Comparison of ENCODE assay signal across 8 cellular contexts in the genomic region with DNA sequence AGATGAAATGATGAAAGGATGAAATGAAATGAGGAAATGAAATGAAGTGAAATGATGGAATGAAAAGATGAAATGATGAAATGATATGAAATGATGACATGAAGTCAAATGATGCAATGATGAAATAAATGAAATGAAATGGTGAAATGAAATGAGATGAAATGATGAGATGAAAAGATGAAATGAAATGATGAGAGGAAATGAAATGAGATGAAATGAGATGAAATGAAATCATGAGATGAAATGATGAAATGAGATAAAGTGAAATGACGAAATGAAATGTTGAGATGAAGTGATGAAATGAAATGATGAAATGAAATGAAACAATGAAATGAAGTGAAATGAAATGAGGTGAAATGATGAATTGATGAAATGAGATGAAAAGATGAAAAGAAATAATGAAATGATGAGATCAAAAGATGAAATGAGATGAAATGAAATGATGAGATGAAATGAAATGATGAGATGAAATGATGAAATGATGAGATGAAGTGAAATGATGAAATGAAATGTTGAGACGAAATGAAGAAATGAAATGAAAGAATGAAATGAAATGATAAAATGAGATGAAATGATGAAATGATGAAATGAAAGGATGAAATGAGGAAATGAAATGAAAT.
DNase-seq lines count a peak whose midpoint lies in the region; ATAC-seq, FAIRE-seq and TF ChIP-seq lines count a peak whose summit lies in the region.
"Not testable (repeated sequence)": the region's sequence is repeated elsewhere in the genome, so short reads cannot be mapped to it uniquely, and the experiment has no call there.

No MANE protein-coding gene starts in this region.

- not testable (repeated sequence) for H3K27me3 ChIP-seq in K562 (ENCODE audit: control insufficient read depth in 2 of 2, insufficient read depth in 2 of 2, low read length in 2 of 2); HepG2 (ENCODE audit: control insufficient read depth in 1 of 2, insufficient read depth in 2 of 2, low read length in 2 of 2); pancreas; small intestine (ENCODE audit: control insufficient read depth in 2 of 2, insufficient read depth in 2 of 2, low read length in 2 of 2)

- TF ChIP-seq CTCF in HEK293 (tag by site-specific recombination; IDR thresholded peaks at IDR 0.05); K562 (IDR thresholded peaks at IDR 0.05 in 2 of 3, conservative IDR thresholded peaks at IDR 0.05 in 1 of 3; ENCODE audit: insufficient read depth in 2 of 3, low read depth in 1 of 3, low read length in 3 of 3); kidney (IDR thresholded peaks at IDR 0.05; ENCODE audit: borderline replicate concordance, extremely low read depth, insufficient read depth); HepG2 (CRISPR knock-in tag; IDR thresholded peaks at IDR 0.05); pancreas (IDR thresholded peaks at IDR 0.05): not testable (repeated sequence)

- H2AFZ ChIP-seq in K562 (ENCODE audit: low read depth, low read length); HepG2 (ENCODE audit: low read length): not testable (repeated sequence)

- CTCF ChIA-PET in HEK293 (lab: Yijun Ruan, JAX); K562 (lab: Yijun Ruan, JAX; ENCODE audit: low intra/inter-chr PET ratio); HepG2 (lab: Yijun Ruan, JAX; ENCODE audit: low intra/inter-chr PET ratio, low total read pairs): not testable (repeated sequence)

- H3K9ac ChIP-seq in K562 (ENCODE audit: insufficient read depth in 1 of 2, low read depth in 2 of 2, low read length in 2 of 2); kidney (ENCODE audit: low read length in 2 of 2); HepG2 (ENCODE audit: insufficient read depth, low read depth, low read length): not testable (repeated sequence)

- not testable (repeated sequence) for H3K4me2 ChIP-seq in K562 (ENCODE audit: insufficient read depth, low read length); HepG2 (ENCODE audit: low read depth, low read length)

- H3K79me2 ChIP-seq in K562 (ENCODE audit: control insufficient read depth, insufficient read depth, low read length); HepG2 (ENCODE audit: insufficient read depth, low read length): not testable (repeated sequence)

- intact Hi-C loops in K562 (cut with micrococcal nuclease); kidney (cut with DNase I); HepG2 (cut with micrococcal nuclease; ENCODE audit: unreplicated experiment); pancreas (cut with DNase I): not testable (repeated sequence)

- H4K20me1 ChIP-seq in K562 (replicated peaks; ENCODE audit: control insufficient read depth, insufficient read depth, low read length); HepG2 (ENCODE audit: insufficient read depth, low read length): not testable (repeated sequence)

- TF ChIP-seq POLR2A in K562 (conservative IDR thresholded peaks at IDR 0.05); HepG2 (IDR thresholded peaks at IDR 0.05; ENCODE audit: insufficient read depth in 1 of 2, low read depth in 2 of 2, low read length in 2 of 2): not testable (repeated sequence)

- FAIRE-seq in RCC 7860 (lab: Jason Lieb, UNC); K562 (lab: Jason Lieb, UNC); HepG2 (lab: Jason Lieb, UNC): not testable (repeated sequence)
- FAIRE-seq in frontal cortex (lab: Jason Lieb, UNC) (peak; percentile 34), kidney (lab: Jason Lieb, UNC) (peak; percentile 45), pancreas (lab: Jason Lieb, UNC) (peak; percentile 81), small intestine (lab: Jason Lieb, UNC) (peak; percentile 65)

- H3K9me3 ChIP-seq in HEK293 (ENCODE audit: control insufficient read depth, insufficient read depth, low read depth, low read length); K562 (replicated peaks; ENCODE audit: control insufficient read depth, insufficient read depth, low read depth, low read length); kidney (ENCODE audit: control insufficient read depth in 1 of 2, low read length in 2 of 2); HepG2 (ENCODE audit: low read length); pancreas; small intestine (ENCODE audit: control insufficient read depth, low read depth): not testable (repeated sequence)

- not testable (repeated sequence) for H3K9me1 ChIP-seq in K562 (ENCODE audit: control insufficient read depth, insufficient read depth, low read length)

- not testable (repeated sequence) for TF ChIP-seq EP300 in K562 (IDR thresholded peaks at IDR 0.05; ENCODE audit: low read length); HepG2 (IDR thresholded peaks at IDR 0.05; ENCODE audit: low read depth in 2 of 2, low read length in 2 of 2); HepG2 (CRISPR knock-in tag; IDR thresholded peaks at IDR 0.05; ENCODE audit: borderline replicate concordance)

- 20% methylated on average over 2 of the region's 2 CpGs for WGBS in K562 (ENCODE audit: insufficient coverage, low coverage, missing lambda C conversion rate)
- WGBS in HepG2 (ENCODE audit: low lambda C conversion rate), result 9% methylated on average over 2 of the region's 2 CpGs
- 16 to 17% methylated on average over 2 of the region's 2 CpGs for WGBS in pancreas, 2 donors
- 26 to 40% (median 30%) methylated on average over 2 of the region's 2 CpGs for WGBS in small intestine, 3 donors

- not testable (repeated sequence) for TF ChIP-seq RAD21 in K562 (CRISPR knock-in tag; conservative IDR thresholded peaks at IDR 0.05 in 1 of 2, IDR thresholded peaks at IDR 0.05 in 1 of 2); HepG2 (CRISPR knock-in tag; IDR thresholded peaks at IDR 0.05)

- not testable (repeated sequence) for H3K36me3 ChIP-seq in HEK293 (ENCODE audit: control insufficient read depth in 2 of 2, insufficient read depth in 1 of 2, low read length in 2 of 2); K562 (ENCODE audit: control insufficient read depth, insufficient read depth, low read length); kidney (ENCODE audit: control insufficient read depth in 1 of 2, insufficient read depth in 2 of 2, low read length in 2 of 2); HepG2 (replicated peaks in 1 of 2; ENCODE audit: control insufficient read depth in 1 of 2, insufficient read depth in 2 of 2, low read length in 2 of 2); pancreas; small intestine (ENCODE audit: control insufficient read depth in 2 of 2, insufficient read depth in 2 of 2, low read length in 2 of 2)

- in situ Hi-C loops in K562 (cut with MboI), result loop anchor here (25.0 kb wide), 1 partner anchor 952 kb away; no protein-coding TSS in a partner anchor
- in situ Hi-C loops in HepG2 (cut with HindIII; ENCODE audit: extremely low pct_ligation_motif_present, low pct_unique_long_range_greater_than_20kb), result not testable (repeated sequence)

- not testable (repeated sequence) for H3K4me3 ChIP-seq in HEK293 (ENCODE audit: low read depth, low read length); K562; kidney (ENCODE audit: low read length in 2 of 2); HepG2 (replicated peaks in 1 of 3; ENCODE audit: insufficient read depth in 1 of 3, low read depth in 2 of 3, low read length in 3 of 3); pancreas; small intestine (ENCODE audit: low read depth in 1 of 2, low read length in 2 of 2)

- not testable (repeated sequence) for ATAC-seq in K562, HepG2, pancreas

- not testable (repeated sequence) for BruUV-seq in K562 (replicated peaks; lab: Mats Ljungman, UMichigan); HepG2 (replicated peaks; lab: Mats Ljungman, UMichigan)

- peak; percentile 1 for DNase-seq in RCC 7860 (ENCODE audit: low spot score)
- not testable (repeated sequence) for DNase-seq in K562 (ENCODE audit: extremely low read depth in 1 of 4, low spot score in 3 of 4); frontal cortex (ENCODE audit: low spot score in 2 of 2); kidney; HepG2 (ENCODE audit: low spot score); pancreas; small intestine

- POLR2A ChIA-PET in HEK293 (lab: Yijun Ruan, JAX); K562 (lab: Yijun Ruan, JAX); HepG2 (lab: Yijun Ruan, JAX): not testable (repeated sequence)

- H3K27ac ChIP-seq in HEK293 (ENCODE audit: extremely low read depth, low read depth, low read length); K562 (ENCODE audit: extremely low read depth, low read depth, low read length); kidney (ENCODE audit: low read depth in 2 of 2, low read length in 2 of 2); HepG2 (ENCODE audit: extremely low read length, insufficient read depth, low read length); pancreas; small intestine (ENCODE audit: low read depth in 1 of 2, low read length in 1 of 2): not testable (repeated sequence)

- H3K4me1 ChIP-seq in HEK293 (ENCODE audit: control insufficient read depth, insufficient read depth, low read length); K562 (replicated peaks in 1 of 2; ENCODE audit: control insufficient read depth in 2 of 2, insufficient read depth in 2 of 2, low read length in 2 of 2); kidney (ENCODE audit: control insufficient read depth in 1 of 2, insufficient read depth in 1 of 2, low read depth in 1 of 2, low read length in 2 of 2); HepG2 (ENCODE audit: insufficient read depth, low read length); pancreas; small intestine (ENCODE audit: control insufficient read depth in 2 of 2, insufficient read depth in 1 of 2, low read depth in 1 of 2, low read length in 1 of 2): not testable (repeated sequence)
